ENCODE assay signal across 21 cellular contexts in genomic region chr1:37705399-37705798, GRCh38. TPM values are rescaled to one million over a fixed set of nuclear protein-coding genes. Genes with fewer than 3 reads are reported as not detected.
"Had no signal": no experiment of that assay in that cellular context is flagged by ENCODE, and none has a peak within 500 bp of the region (broad histone marks: within the 10 kb centered on the region; RNA-seq: fewer than 3 reads in every experiment).

No MANE protein-coding gene starts in this region.

- ATAC-seq: activated naive CD4-positive, alpha-beta T cell treated with anti-CD3 and anti-CD28 coated beads, Interleukin-2, amount 50 U/mL, for 72 hours; esophagus mucosa; mucosa of descending colon; naive thymus-derived CD8-positive, alpha-beta T cell; pancreas; right lobe of liver had no signal

- H3K36me3 ChIP-seq: adrenal gland, pancreas, right lobe of liver, thyroid gland had no signal

- H3K9me3 ChIP-seq: adrenal gland, mucosa of descending colon, pancreas, right lobe of liver, thyroid gland had no signal

- H3K27ac Mint-ChIP-seq: activated naive CD4-positive, alpha-beta T cell treated with anti-CD3 and anti-CD28 coated beads, Interleukin-2, amount 50 U/mL, for 72 hours; naive thymus-derived CD8-positive, alpha-beta T cell had no signal

- H3K4me2 ChIP-seq: smooth muscle cell had no signal

- H3K4me1 ChIP-seq: adrenal gland, pancreas, right lobe of liver, thyroid gland had no signal

- H3K9me3 Mint-ChIP-seq: activated naive CD4-positive, alpha-beta T cell treated with anti-CD3 and anti-CD28 coated beads, Interleukin-2, amount 50 U/mL, for 72 hours; activated T-cell treated with anti-CD3 and anti-CD28 coated beads, Interleukin-2, amount 50 U/mL, for 4 hours; naive thymus-derived CD8-positive, alpha-beta T cell had no signal

- DNase-seq: activated CD4-positive, alpha-beta T cell treated with anti-CD3 and anti-CD28 coated beads for 1 hour; activated CD4-positive, alpha-beta T cell treated with anti-CD3 and anti-CD28 coated beads, Interleukin-2, amount 50 U/mL, for 48 hours; activated gamma-delta T cell; activated T-cell treated with anti-CD3 and anti-CD28 coated beads, Interleukin-2, amount 50 U/mL, for 4 hours; adrenal gland; cerebellar nuclear complex; effector CD4-positive, alpha-beta T cell; mesenchymal stem cell; mucosa of descending colon; naive thymus-derived CD8-positive, alpha-beta T cell; pancreas; right lobe of liver; stimulated activated CD4-positive, alpha-beta T cell treated with anti-CD3 and anti-CD28 coated beads, Interleukin-4, amount 100 ng/mL, for 4 hours; stimulated activated naive CD4-positive, alpha-beta T cell; thyroid gland; WERI-Rb-1 had no signal

- H3K27me3 Mint-ChIP-seq: naive thymus-derived CD8-positive, alpha-beta T cell had no signal

- H3K27ac ChIP-seq: adrenal gland, pancreas, right lobe of liver, thyroid gland, WERI-Rb-1 had no signal

- H3K27me3 ChIP-seq: adrenal gland, pancreas, right lobe of liver, thyroid gland had no signal

- H3K4me1 Mint-ChIP-seq: naive thymus-derived CD8-positive, alpha-beta T cell had no signal

- H3K4me3 ChIP-seq: adrenal gland, mucosa of descending colon, pancreas, right lobe of liver, smooth muscle cell, thyroid gland had no signal

- H3K4me3 Mint-ChIP-seq: activated T-cell treated with anti-CD3 and anti-CD28 coated beads, Interleukin-2, amount 50 U/mL, for 4 hours; naive thymus-derived CD8-positive, alpha-beta T cell had no signal

RNA-seq across cellular contexts. Expression of gene EPHA10, which starts 59.5 kb away (rescaled TPM):
- total RNA-seq: fibroblast of villous mesenchyme; naive thymus-derived CD8-positive, alpha-beta T cell; smooth muscle cell; T-helper 2 cell treated with Interferon-gamma antibody and Interleukin-4, amounts not matched to agents 100 ng/mL and 5 ng/mL, for 36 hours had no signal
- polyA plus RNA-seq: naive thymus-derived CD8-positive, alpha-beta T cell; smooth muscle cell had no signal
